8 cellular contexts compared by ENCODE assay signal in genomic region chr13:30307966-30308290, GRCh38. TPM values are rescaled to one million over a fixed set of nuclear protein-coding genes. Genes with fewer than 3 reads are reported as not detected.
A peak's percentile ranks its signal among the peaks of the same experiment; 100 is the strongest.
DNase-seq lines count a peak whose midpoint lies in the region; ATAC-seq and TF ChIP-seq lines count a peak whose summit lies in the region.

No MANE protein-coding gene starts in this region.

- H3K4me1 Mint-ChIP-seq in dendritic cell treated with granulocyte-macrophage colony-stimulating factor and Interleukin-4, amounts not matched to agents 40 ng/mL and 50 ng/mL, for 4 days (ENCODE audit: low read depth) = peaks cover 45% of the 10 kb centered on the region

- TF ChIP-seq EP300 in neural cell (conservative IDR thresholded peaks at IDR 0.05; ENCODE audit: poor library complexity, severe bottlenecking) = no peak

- peaks cover 0 to 12% (median 0%) of the 10 kb centered on the region in 11 experiments; a peak in 2 of 22 replicates for H3K9me3 ChIP-seq in BLaER1 treated with 17β-estradiol and CSF1 and Interleukin-3, amounts not matched to agents 10 nM and 100 nM (replicated peaks in 1 of 11)
- H3K9me3 ChIP-seq in MG63 = no peaks in the 10 kb centered on the region
- H3K9me3 ChIP-seq in neural cell (ENCODE audit: low read length) = no peaks in the 10 kb centered on the region

- no peak for TF ChIP-seq RAD21 in neural cell (conservative IDR thresholded peaks at IDR 0.05)

- H3K27ac Mint-ChIP-seq in dendritic cell treated with granulocyte-macrophage colony-stimulating factor and Interleukin-4, amounts not matched to agents 40 ng/mL and 50 ng/mL, for 4 days = peak overlapping the region; percentile 92

- peak overlapping the region; percentile 92 for H3K4me3 Mint-ChIP-seq in dendritic cell treated with granulocyte-macrophage colony-stimulating factor and Interleukin-4, amounts not matched to agents 40 ng/mL and 50 ng/mL, for 4 days

- H3K9ac ChIP-seq in BLaER1 treated with 17β-estradiol and CSF1 and Interleukin-3, amounts not matched to agents 10 nM and 100 nM = peak overlapping the region; percentile 83 to 94 (median 89); a peak in 20 of 22 replicates
- peak overlapping the region; percentile 86 for H3K9ac ChIP-seq in neural cell (ENCODE audit: low read length)

- intact Hi-C loops in dendritic cell treated with granulocyte-macrophage colony-stimulating factor and Interleukin-4, amounts not matched to agents 40 ng/mL and 50 ng/mL, for 4 days (cut with micrococcal nuclease) = loop anchor here (2.0 to 5.0 kb wide), 2 partner anchors 99 to 309 kb away; partner anchors contain the start of gene USPL1

- H3K36me3 ChIP-seq in BLaER1 treated with 17β-estradiol and CSF1 and Interleukin-3, amounts not matched to agents 10 nM and 100 nM = peaks cover 0 to 11% (median 0%) of the 10 kb centered on the region in 11 experiments; a peak in 2 of 22 replicates
- H3K36me3 ChIP-seq in MG63 = no peaks in the 10 kb centered on the region
- no peaks in the 10 kb centered on the region for H3K36me3 ChIP-seq in neural cell (ENCODE audit: insufficient read depth, low read length)

- H3F3A ChIP-seq in neural cell (ENCODE audit: insufficient read depth, low read length, poor library complexity, severe bottlenecking) = no peaks in the 10 kb centered on the region

- peaks cover 45 to 69% (median 65%) of the 10 kb centered on the region in 10 experiments for H3K4me1 ChIP-seq in BLaER1 treated with 17β-estradiol and CSF1 and Interleukin-3, amounts not matched to agents 10 nM and 100 nM

- peaks cover 12% of the 10 kb centered on the region for H3K36me3 Mint-ChIP-seq in dendritic cell treated with granulocyte-macrophage colony-stimulating factor and Interleukin-4, amounts not matched to agents 40 ng/mL and 50 ng/mL, for 4 days (ENCODE audit: low read depth)

- no peaks in the 10 kb centered on the region for H3K9me3 Mint-ChIP-seq in dendritic cell treated with granulocyte-macrophage colony-stimulating factor and Interleukin-4, amounts not matched to agents 40 ng/mL and 50 ng/mL, for 4 days

- no peaks in the 10 kb centered on the region for H3K27me3 ChIP-seq in BLaER1 treated with 17β-estradiol and CSF1 and Interleukin-3, amounts not matched to agents 10 nM and 100 nM
- no peaks in the 10 kb centered on the region for H3K27me3 ChIP-seq in MG63
- no peaks in the 10 kb centered on the region for H3K27me3 ChIP-seq in neural cell (ENCODE audit: insufficient read depth, low read depth, low read length)

- H3K9me2 ChIP-seq in neural cell (ENCODE audit: insufficient read depth, low read length) = no peaks in the 10 kb centered on the region

- no peaks in the 10 kb centered on the region for H3K27me3 Mint-ChIP-seq in dendritic cell treated with granulocyte-macrophage colony-stimulating factor and Interleukin-4, amounts not matched to agents 40 ng/mL and 50 ng/mL, for 4 days

- no peak for ATAC-seq in HG03175 (IDR thresholded peaks at IDR 0.05; ENCODE audit: unreplicated experiment)

- H3K79me2 ChIP-seq in neural cell (replicated peaks; ENCODE audit: insufficient read depth, low read length) = peaks cover 37% of the 10 kb centered on the region

- no peaks in the 10 kb centered on the region; a peak in 1 of 22 replicates for H4K20me1 ChIP-seq in BLaER1 treated with 17β-estradiol and CSF1 and Interleukin-3, amounts not matched to agents 10 nM and 100 nM
- no peaks in the 10 kb centered on the region for H4K20me1 ChIP-seq in neural cell (ENCODE audit: insufficient read depth)

- H3K4me2 ChIP-seq in BLaER1 treated with 17β-estradiol and CSF1 and Interleukin-3, amounts not matched to agents 10 nM and 100 nM = peak overlapping the region; percentile 70 to 94 (median 87)
- peak overlapping the region; percentile 59 for H3K4me2 ChIP-seq in neural cell (ENCODE audit: low read length)

- DNase-seq in MG63 (no peak), GM19240 (ENCODE audit: insufficient read length, low spot score) (no peak), cerebellum (ENCODE audit: low spot score) (no peak)
- no peak for DNase-seq in NK-92 treated with Interleukin-12 subunit alpha and Interleukin-12 subunit beta, amount 100 ng/mL, for 24 hours (lab: John Stamatoyannopoulos, UW)

- TF ChIP-seq CTCF in neural cell (IDR thresholded peaks at IDR 0.05; ENCODE audit: poor library complexity, severe bottlenecking) = no peak

- H3K27ac ChIP-seq in BLaER1 treated with 17β-estradiol and CSF1 and Interleukin-3, amounts not matched to agents 10 nM and 100 nM = peak overlapping the region in 9 of 11 experiments; percentile 84 to 92 (median 90); a peak in 17 of 22 replicates
- H3K27ac ChIP-seq in neural cell (ENCODE audit: low read length) = peak overlapping the region; percentile 79

- peak overlapping the region; percentile 27 for H2AFZ ChIP-seq in neural cell (ENCODE audit: low read depth, low read length)

- peak overlapping the region; percentile 88 to 98 (median 93) for H3K4me3 ChIP-seq in BLaER1 treated with 17β-estradiol and CSF1 and Interleukin-3, amounts not matched to agents 10 nM and 100 nM
- H3K4me3 ChIP-seq in MG63 (peak overlapping the region; percentile 92), neural cell (ENCODE audit: low read length) (peak overlapping the region; percentile 88)

TF ChIP-seq in neural cell, 6 proteins besides CTCF, POLR2A, EP300 and RAD21:
- no peak for TF ChIP-seq POLR2AphosphoS5 (IDR thresholded peaks at IDR 0.05)
- no peak for TF ChIP-seq SMC3 (conservative IDR thresholded peaks at IDR 0.05; ENCODE audit: poor library complexity)
- TF ChIP-seq MXI1 (conservative IDR thresholded peaks at IDR 0.05; ENCODE audit: poor library complexity, severe bottlenecking) = no peak
- TF ChIP-seq, protein P1, sequence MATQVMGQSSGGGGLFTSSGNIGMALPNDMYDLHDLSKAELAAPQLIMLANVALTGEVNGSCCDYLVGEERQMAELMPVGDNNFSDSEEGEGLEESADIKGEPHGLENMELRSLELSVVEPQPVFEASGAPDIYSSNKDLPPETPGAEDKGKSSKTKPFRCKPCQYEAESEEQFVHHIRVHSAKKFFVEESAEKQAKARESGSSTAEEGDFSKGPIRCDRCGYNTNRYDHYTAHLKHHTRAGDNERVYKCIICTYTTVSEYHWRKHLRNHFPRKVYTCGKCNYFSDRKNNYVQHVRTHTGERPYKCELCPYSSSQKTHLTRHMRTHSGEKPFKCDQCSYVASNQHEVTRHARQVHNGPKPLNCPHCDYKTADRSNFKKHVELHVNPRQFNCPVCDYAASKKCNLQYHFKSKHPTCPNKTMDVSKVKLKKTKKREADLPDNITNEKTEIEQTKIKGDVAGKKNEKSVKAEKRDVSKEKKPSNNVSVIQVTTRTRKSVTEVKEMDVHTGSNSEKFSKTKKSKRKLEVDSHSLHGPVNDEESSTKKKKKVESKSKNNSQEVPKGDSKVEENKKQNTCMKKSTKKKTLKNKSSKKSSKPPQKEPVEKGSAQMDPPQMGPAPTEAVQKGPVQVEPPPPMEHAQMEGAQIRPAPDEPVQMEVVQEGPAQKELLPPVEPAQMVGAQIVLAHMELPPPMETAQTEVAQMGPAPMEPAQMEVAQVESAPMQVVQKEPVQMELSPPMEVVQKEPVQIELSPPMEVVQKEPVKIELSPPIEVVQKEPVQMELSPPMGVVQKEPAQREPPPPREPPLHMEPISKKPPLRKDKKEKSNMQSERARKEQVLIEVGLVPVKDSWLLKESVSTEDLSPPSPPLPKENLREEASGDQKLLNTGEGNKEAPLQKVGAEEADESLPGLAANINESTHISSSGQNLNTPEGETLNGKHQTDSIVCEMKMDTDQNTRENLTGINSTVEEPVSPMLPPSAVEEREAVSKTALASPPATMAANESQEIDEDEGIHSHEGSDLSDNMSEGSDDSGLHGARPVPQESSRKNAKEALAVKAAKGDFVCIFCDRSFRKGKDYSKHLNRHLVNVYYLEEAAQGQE (IDR thresholded peaks at IDR 0.05; ENCODE audit: borderline replicate concordance) = no peak
- no peak for TF ChIP-seq EZH2 (IDR thresholded peaks at IDR 0.05; ENCODE audit: borderline replicate concordance, insufficient read depth, low read length, poor library complexity, severe bottlenecking)
- no peak for TF ChIP-seq TAF1 (IDR thresholded peaks at IDR 0.05; ENCODE audit: low read depth)

RNA-seq across cellular contexts. Expression of gene KATNAL1, which starts 0.6 kb away (rescaled TPM):
- 13.6 and 29.8 TPM in 2 replicates for total RNA-seq in MG63 (2014; rRNA removed; shearing (Covaris generic); ENCODE audit: low replicate concordance)
- polyA plus RNA-seq in neural cell = 21.9 and 24.9 TPM in 2 replicates
- 57.7 and 76.3 TPM in 2 replicates for polyA minus RNA-seq in neural cell
- total RNA-seq in cerebellum = 57.0 TPM
